ENCODE assay signal across 9 cellular contexts in the genomic region with DNA sequence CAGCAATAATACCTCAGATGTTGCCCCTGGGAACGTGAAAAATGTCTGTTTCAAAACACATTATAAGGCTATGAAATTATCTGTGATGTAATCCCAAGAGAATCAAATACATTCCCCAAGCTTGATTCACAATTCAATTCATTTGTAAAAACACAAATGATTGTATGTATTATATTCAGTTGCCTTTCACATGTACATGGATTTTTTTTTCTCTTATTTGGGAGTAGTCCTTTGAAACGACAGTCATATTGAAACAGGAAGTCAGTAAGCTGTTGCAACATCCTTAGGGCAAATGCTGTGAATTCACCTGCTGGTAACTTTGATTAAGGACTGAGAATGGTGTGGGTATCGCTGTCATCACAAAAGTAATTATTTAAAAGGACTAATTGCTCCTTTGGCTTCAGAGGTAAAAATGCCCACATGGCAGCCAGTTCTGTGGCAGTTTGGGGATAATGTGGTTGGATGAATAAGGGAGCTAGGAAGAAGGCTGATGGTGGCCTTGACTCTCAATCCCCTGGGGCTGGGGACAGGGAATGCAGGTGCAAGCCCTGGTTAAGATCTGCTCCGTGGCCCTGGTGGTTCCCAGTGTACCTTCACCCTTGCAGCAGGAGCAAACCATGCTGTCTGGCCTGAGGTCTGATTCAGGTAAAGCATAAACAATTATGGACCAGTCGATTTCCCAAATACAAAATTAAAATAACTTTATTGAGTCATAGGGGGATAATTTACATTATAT. TPM values are rescaled to one million over a fixed set of nuclear protein-coding genes. Genes with fewer than 3 reads are reported as not detected.
DNase-seq lines count a peak whose midpoint lies in the region; ATAC-seq, FAIRE-seq and TF ChIP-seq lines count a peak whose summit lies in the region.
"Had no signal": no experiment of that assay in that cellular context is flagged by ENCODE, and none has a peak within 500 bp of the region (broad histone marks: within the 10 kb centered on the region; RNA-seq: fewer than 3 reads in every experiment).

No MANE protein-coding gene starts in this region.

- peak overlapping the region; percentile 88 for H3K27ac Mint-ChIP-seq in MCF 10A (ENCODE audit: low read depth, unreplicated experiment)

- DNase-seq in M059J (ENCODE audit: low read depth) (peak; percentile 47), MCF 10A (ENCODE audit: unreplicated experiment) (peak; percentile 52), small intestine (peak; percentile 78), BE2C (no peak), MG63 (no peak), middle frontal gyrus (ENCODE audit: extremely low spot score, low spot score) (no peak)

- H3K9me3 ChIP-seq in small intestine (ENCODE audit: control insufficient read depth, low read depth): no peaks in the 10 kb centered on the region
- H3K9me3 ChIP-seq in BE2C: no peaks in the 10 kb centered on the region
- no peaks in the 10 kb centered on the region for H3K9me3 ChIP-seq in MG63

- H3K36me3 Mint-ChIP-seq in MCF 10A (ENCODE audit: insufficient read depth, unreplicated experiment): no peaks in the 10 kb centered on the region

- H3K36me3 ChIP-seq in small intestine (ENCODE audit: control insufficient read depth in 2 of 2, insufficient read depth in 2 of 2, low read length in 2 of 2) (no peaks in the 10 kb centered on the region), BE2C (no peaks in the 10 kb centered on the region), MG63 (peaks cover 2% of the 10 kb centered on the region; the same call in 1 of the 2 replicates)

- intact Hi-C loops in MCF 10A (cut with micrococcal nuclease): no loop called here

- H3K27me3 ChIP-seq in small intestine (ENCODE audit: control insufficient read depth in 2 of 2, insufficient read depth in 2 of 2, low read length in 2 of 2) (no peaks in the 10 kb centered on the region), BE2C (no peaks in the 10 kb centered on the region), MG63 (no peaks in the 10 kb centered on the region)

- H3K4me3 Mint-ChIP-seq in MCF 10A (ENCODE audit: unreplicated experiment): no peak overlapping the region

- WGBS in small intestine, 3 donors: 5 to 35% (median 14%) methylated on average over 5 of the region's 5 CpGs

- CTCF ChIA-PET in MCF 10A (lab: Yijun Ruan, JAX): interaction anchor here (0.5 kb wide), 1 partner anchor 802 kb away, joined by 3 read pairs; no protein-coding TSS in a partner anchor

- H3K4me1 Mint-ChIP-seq in MCF 10A (ENCODE audit: insufficient read depth, unreplicated experiment): peaks cover 25% of the 10 kb centered on the region

- H3K4me3 ChIP-seq in small intestine (ENCODE audit: low read depth in 1 of 2, low read length in 2 of 2) (no peak overlapping the region), BE2C (ENCODE audit: low read depth, low read length) (no peak overlapping the region), MG63 (no peak overlapping the region)

- no peak for FAIRE-seq in small intestine (lab: Jason Lieb, UNC)

- ATAC-seq in GM18499 (IDR thresholded peaks at IDR 0.05; ENCODE audit: insufficient read depth, unreplicated experiment): peak; percentile 73
- ATAC-seq in GM21825 (IDR thresholded peaks at IDR 0.05; ENCODE audit: unreplicated experiment): peak; percentile 90

- no peaks in the 10 kb centered on the region for H3K9me3 Mint-ChIP-seq in MCF 10A (ENCODE audit: unreplicated experiment)

- no TSS peak for BruUV-seq in MCF 10A (replicated peaks; lab: Mats Ljungman, UMichigan)

- peaks cover 9 to 20% of the 10 kb centered on the region in 2 donors for H3K4me1 ChIP-seq in small intestine (ENCODE audit: control insufficient read depth in 2 of 2, insufficient read depth in 1 of 2, low read depth in 1 of 2, low read length in 1 of 2)
- H3K4me1 ChIP-seq in BE2C: no peaks in the 10 kb centered on the region

- POLR2A ChIA-PET in MCF 10A (lab: Yijun Ruan, JAX): interaction anchor here (0.7 to 15.2 kb wide), 5 partner anchors 16 to 263 kb away, joined by 3 to 273 read pairs (median 4); no protein-coding TSS in a partner anchor

- peak overlapping the region; percentile 66 to 73 for H3K27ac ChIP-seq in small intestine (ENCODE audit: low read depth in 1 of 2, low read length in 1 of 2)

- TF ChIP-seq CTCF in MCF 10A (IDR thresholded peaks at IDR 0.05; ENCODE audit: unreplicated experiment): no peak
- TF ChIP-seq CTCF in BE2C (IDR thresholded peaks at IDR 0.05; ENCODE audit: low read depth, low read length): no peak

- no peaks in the 10 kb centered on the region for H3K27me3 Mint-ChIP-seq in MCF 10A (ENCODE audit: insufficient read depth, unreplicated experiment)

RNA-seq across cellular contexts. Expression of gene EHF, which starts 13.3 kb away (rescaled TPM):
- 0.25 and 0.81 TPM in 2 replicates for total RNA-seq in M059J (2014; rRNA removed; shearing (Covaris generic))
- 0.54 and 1.1 TPM in 2 replicates for total RNA-seq in MCF 10A (2022)
- polyA plus RNA-seq in small intestine: 10 to 100 TPM in 2 of 3 donors, 1 to 10 TPM in 1; 7.3 to 54.1 (median 39.4) TPM
- not detected for polyA plus RNA-seq in BE2C (2012; ENCODE audit: insufficient read depth, insufficient read length, low read depth)
- 1.2 and 6.0 TPM in 2 replicates for total RNA-seq in MG63 (2014; rRNA removed; shearing (Covaris generic); ENCODE audit: low replicate concordance)
- total RNA-seq: T-helper 2 cell treated with Interferon-gamma antibody and Interleukin-4, amounts not matched to agents 100 ng/mL and 5 ng/mL, for 36 hours had no signal

Comparison
In these comparisons a context has a peak if more than half of its experiments do, and no peak if none do; other contexts are left out.
1. DNase-seq: peak in M059J (single experiment), MCF 10A (single experiment) and small intestine (single experiment); none in BE2C (single experiment), MG63 (single experiment) and middle frontal gyrus (single experiment).